Comparison of ENCODE assay signal across 21 cellular contexts in the genomic region with DNA sequence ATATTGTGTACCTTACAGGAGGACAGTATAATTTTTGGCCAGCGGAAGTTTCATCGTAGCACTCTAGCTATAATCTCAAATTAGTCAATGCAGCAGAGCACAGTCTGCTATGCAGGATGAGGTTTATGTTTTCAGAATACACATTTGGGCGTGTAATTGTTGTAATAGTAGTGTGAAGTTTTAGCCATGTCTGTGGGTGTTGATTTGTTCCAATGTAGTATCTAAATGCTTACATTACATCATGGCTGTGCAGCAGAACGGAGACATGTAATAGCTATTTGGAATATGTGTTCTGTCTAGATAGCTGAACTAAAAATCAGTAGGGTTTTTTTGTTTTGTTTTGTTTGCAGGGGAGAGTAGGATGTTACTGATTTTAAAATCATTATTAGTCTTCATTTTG.
A peak's percentile ranks its signal among the peaks of the same experiment; 100 is the strongest.
DNase-seq lines count a peak whose midpoint lies in the region; ATAC-seq and TF ChIP-seq lines count a peak whose summit lies in the region.
"Had no signal": no experiment of that assay in that cellular context is flagged by ENCODE, and none has a peak within 500 bp of the region (broad histone marks: within the 10 kb centered on the region; RNA-seq: fewer than 3 reads in every experiment).

No MANE protein-coding gene starts in this region.

- H3K27me3 ChIP-seq in esophagus squamous epithelium: peaks cover 0 to 26% (median 0%) of the 10 kb centered on the region in 4 donors

- no peak overlapping the region for H3K27ac ChIP-seq in esophagus squamous epithelium
- H3K27ac ChIP-seq: parathyroid adenoma, SJCRH30, spleen, uterus, VCaP had no signal

- TF ChIP-seq POLR2A in esophagus squamous epithelium (IDR thresholded peaks at IDR 0.05): no peak

- no peaks in the 10 kb centered on the region for H3K9me3 Mint-ChIP-seq in mesothelial cell of epicardium
- H3K9me3 Mint-ChIP-seq: stimulated activated naive CD8-positive, alpha-beta T cell treated with anti-CD3 and anti-CD28 coated beads, Interleukin-15, Interleukin-2, amounts not matched to agents 100 ng/mL and 50 ng/mL, for 24 hours had no signal

- WGBS in esophagus squamous epithelium, 2 donors: 76 to 77% methylated on average over 4 of the region's 4 CpGs

- H3K36me3 Mint-ChIP-seq in mesothelial cell of epicardium: no peaks in the 10 kb centered on the region
- H3K36me3 Mint-ChIP-seq: brain had no signal

- H3K27me3 Mint-ChIP-seq in mesothelial cell of epicardium (ENCODE audit: low read depth): no peaks in the 10 kb centered on the region
- H3K27me3 Mint-ChIP-seq: stimulated activated naive CD8-positive, alpha-beta T cell treated with anti-CD3 and anti-CD28 coated beads, Interleukin-15, Interleukin-2, amounts not matched to agents 100 ng/mL and 50 ng/mL, for 24 hours had no signal

- H3K4me1 ChIP-seq in esophagus squamous epithelium: no peaks in the 10 kb centered on the region
- H3K4me1 ChIP-seq: parathyroid adenoma, spleen, uterus had no signal

- H3K4me3 ChIP-seq in esophagus squamous epithelium: no peak overlapping the region
- H3K4me3 ChIP-seq: SJCRH30, spleen, uterus had no signal

- H3K9me3 ChIP-seq in esophagus squamous epithelium: no peaks in the 10 kb centered on the region
- H3K9me3 ChIP-seq: SJCRH30, spleen, uterus had no signal

- ATAC-seq in HG02759 (IDR thresholded peaks at IDR 0.05; ENCODE audit: unreplicated experiment): no peak

- no peaks in the 10 kb centered on the region for H3K36me3 ChIP-seq in esophagus squamous epithelium
- H3K36me3 ChIP-seq: SJCRH30, spleen, uterus had no signal

- peaks cover 21% of the 10 kb centered on the region for H3K4me1 Mint-ChIP-seq in mesothelial cell of epicardium

- intact Hi-C loops in esophagus squamous epithelium (cut with DNase I): no loop called here

- TF ChIP-seq CTCF in mesothelial cell of epicardium (IDR thresholded peaks at IDR 0.05; ENCODE audit: unreplicated experiment) (no peak), esophagus squamous epithelium (IDR thresholded peaks at IDR 0.05) (no peak)

- no peak overlapping the region for H3K4me3 Mint-ChIP-seq in mesothelial cell of epicardium
- H3K4me3 Mint-ChIP-seq: brain; stimulated activated naive CD8-positive, alpha-beta T cell treated with anti-CD3 and anti-CD28 coated beads, Interleukin-15, Interleukin-2, amounts not matched to agents 100 ng/mL and 50 ng/mL, for 24 hours had no signal

- H3K27ac Mint-ChIP-seq in mesothelial cell of epicardium: peak overlapping the region; percentile 55
- H3K27ac Mint-ChIP-seq: brain; stimulated activated naive CD8-positive, alpha-beta T cell treated with anti-CD3 and anti-CD28 coated beads, Interleukin-15, Interleukin-2, amounts not matched to agents 100 ng/mL and 50 ng/mL, for 24 hours had no signal

- DNase-seq in NCI-H1694 treated with DMSO at 0.1 percent for 48 hours (lab: John Stamatoyannopoulos, UW) (peak; percentile 92), NCI-H1694 (lab: John Stamatoyannopoulos, UW) (no peak), GM03348 (ENCODE audit: low spot score) (peak; percentile 35), amniotic epithelial cell (ENCODE audit: low read depth) (peak; percentile 55), mesothelial cell of epicardium (ENCODE audit: low spot score in 2 of 2, unreplicated experiment in 2 of 2) (no peak), esophagus squamous epithelium (lab: John Stamatoyannopoulos, UW) (no peak), NCI-H2081 treated with DMSO at 0.1 percent for 48 hours (lab: John Stamatoyannopoulos, UW) (no peak)
- DNase-seq: activated naive CD4-positive, alpha-beta T cell treated with Interleukin-2 at 50 U/mL for 16 hours; DMS153; effector CD8-positive, alpha-beta T cell; glutamatergic neuron; midbrain; NCI-H1417 treated with DMSO at 0.1 percent for 48 hours; spleen; uterus had no signal

Comparison
In these comparisons a context has a peak if more than half of its experiments do, and no peak if none do; other contexts are left out.
1. DNase-seq: peak in NCI-H1694 treated with DMSO at 0.1 percent for 48 hours (single experiment), GM03348 (single experiment) and amniotic epithelial cell (single experiment); none in NCI-H1694 (single experiment), mesothelial cell of epicardium (0 of 2), esophagus squamous epithelium (single experiment) and NCI-H2081 treated with DMSO at 0.1 percent for 48 hours (single experiment).